In genomic region chr10:105840288-105840770, GRCh38 we compare ENCODE assay signal across 17 cellular contexts.
"Had no signal": no experiment of that assay in that cellular context is flagged by ENCODE, and none has a peak within 500 bp of the region (broad histone marks: within the 10 kb centered on the region; RNA-seq: fewer than 3 reads in every experiment).

No MANE protein-coding gene starts in this region.

- H3K4me1 Mint-ChIP-seq: central memory CD8-positive, alpha-beta T cell had no signal

- H3K36me3 Mint-ChIP-seq: activated CD4-positive, alpha-beta memory T cell treated with anti-CD3 and anti-CD28 coated beads for 36 hours; activated naive CD8-positive, alpha-beta T cell treated with anti-CD3 and anti-CD28 coated beads, Interleukin-2, amount 10 ng/mL, durations not matched to agents 7 days and 5 days; natural killer cell had no signal

- H3K27me3 Mint-ChIP-seq: activated B cell treated with CpG ODN at 0.5 μM for 24 hours; activated CD4-positive, alpha-beta memory T cell treated with anti-CD3 and anti-CD28 coated beads for 36 hours; activated naive CD8-positive, alpha-beta T cell treated with anti-CD3 and anti-CD28 coated beads, Interleukin-2, amount 10 ng/mL, durations not matched to agents 7 days and 5 days; central memory CD8-positive, alpha-beta T cell; progenitor cell of endocrine pancreas had no signal

- H3K4me3 Mint-ChIP-seq: activated B cell treated with CpG ODN at 0.5 μM for 24 hours; activated CD4-positive, alpha-beta memory T cell treated with anti-CD3 and anti-CD28 coated beads for 36 hours; activated naive CD8-positive, alpha-beta T cell treated with anti-CD3 and anti-CD28 coated beads, Interleukin-2, amount 10 ng/mL, durations not matched to agents 7 days and 5 days; activated T-helper 1 cell treated with anti-CD3 and anti-CD28 coated beads, Interleukin-12 subunit alpha, Interleukin-12 subunit beta, Interleukin-2, Interleukin-4 antibody, amounts not matched to agents 30 ng/mL and 10 ng/mL and 1 ng/mL, durations not matched to agents 14 hours and 24 hours and 36 hours; central memory CD8-positive, alpha-beta T cell; natural killer cell had no signal

- H3K27ac Mint-ChIP-seq: activated B cell treated with CpG ODN at 0.5 μM for 24 hours; activated CD4-positive, alpha-beta memory T cell treated with anti-CD3 and anti-CD28 coated beads for 36 hours; activated naive CD8-positive, alpha-beta T cell treated with anti-CD3 and anti-CD28 coated beads, Interleukin-2, amount 10 ng/mL, durations not matched to agents 7 days and 5 days; activated T-helper 1 cell treated with anti-CD3 and anti-CD28 coated beads, Interleukin-12 subunit alpha, Interleukin-12 subunit beta, Interleukin-2, Interleukin-4 antibody, amounts not matched to agents 30 ng/mL and 10 ng/mL and 1 ng/mL, durations not matched to agents 14 hours and 24 hours and 36 hours; natural killer cell; progenitor cell of endocrine pancreas had no signal

- H3K9me3 Mint-ChIP-seq: activated B cell treated with CpG ODN at 0.5 μM for 24 hours; activated naive CD8-positive, alpha-beta T cell treated with anti-CD3 and anti-CD28 coated beads, Interleukin-2, amount 10 ng/mL, durations not matched to agents 7 days and 5 days; activated T-helper 1 cell treated with anti-CD3 and anti-CD28 coated beads, Interleukin-12 subunit alpha, Interleukin-12 subunit beta, Interleukin-2, Interleukin-4 antibody, amounts not matched to agents 30 ng/mL and 10 ng/mL and 1 ng/mL, durations not matched to agents 14 hours and 24 hours and 36 hours; central memory CD8-positive, alpha-beta T cell had no signal

- ATAC-seq: left lobe of liver, natural killer cell had no signal

- DNase-seq: activated B cell treated with CpG ODN at 0.5 μM for 24 hours; activated CD4-positive, alpha-beta memory T cell treated with anti-CD3 and anti-CD28 coated beads for 36 hours; activated CD4-positive, alpha-beta T cell treated with anti-CD3 and anti-CD28 coated beads for 4 hours; activated naive CD8-positive, alpha-beta T cell treated with anti-CD3 and anti-CD28 coated beads, Interleukin-2, amount 10 ng/mL, durations not matched to agents 7 days and 5 days; activated T-cell treated with anti-CD3 and anti-CD28 coated beads for 4 hours; brain microvascular endothelial cell; colonic mucosa; head of caudate nucleus; kidney; natural killer cell; stimulated activated CD4-positive, alpha-beta T cell treated with anti-CD3 and anti-CD28 coated beads, Interleukin-2, amount 100 ng/mL, for 24 hours; stomach; trophoblast cell had no signal
